ENCODE assay signal across 8 cellular contexts in the genomic region with DNA sequence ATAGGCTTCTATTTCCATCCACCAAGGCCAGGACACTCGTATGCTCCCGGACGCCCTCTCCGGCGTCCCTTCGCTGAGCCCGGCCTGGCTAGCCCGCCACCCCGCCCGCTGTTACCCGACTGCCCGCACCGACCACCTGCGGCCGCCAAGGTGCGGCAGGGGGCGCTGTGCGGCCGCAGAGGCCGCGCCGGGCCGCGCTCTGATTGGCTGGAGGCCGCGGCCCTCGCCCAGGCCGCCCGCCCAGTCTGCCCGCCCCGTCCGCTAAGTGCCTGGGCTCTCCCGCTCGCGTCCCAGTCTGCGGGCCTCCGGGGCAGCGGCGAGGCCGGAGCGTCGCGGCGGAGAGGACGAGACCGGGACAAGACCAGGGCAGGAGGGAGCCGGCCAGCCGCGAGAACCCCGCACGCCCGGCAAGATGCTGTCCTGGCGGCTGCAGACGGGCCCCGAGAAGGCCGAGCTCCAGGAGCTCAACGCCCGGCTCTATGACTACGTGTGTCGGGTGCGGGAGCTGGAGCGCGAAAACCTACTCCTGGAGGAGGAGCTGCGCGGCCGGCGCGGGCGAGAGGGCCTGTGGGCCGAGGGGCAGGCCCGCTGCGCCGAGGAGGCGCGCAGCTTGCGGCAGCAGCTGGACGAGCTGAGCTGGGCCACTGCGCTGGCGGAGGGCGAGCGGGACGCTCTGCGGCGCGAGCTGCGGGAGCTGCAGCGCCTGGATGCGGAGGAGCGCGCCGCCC. TPM values are rescaled to one million over a fixed set of nuclear protein-coding genes. Genes with fewer than 3 reads are reported as not detected.
DNase-seq lines count a peak whose midpoint lies in the region; ATAC-seq and TF ChIP-seq lines count a peak whose summit lies in the region.

A gene with protein sequence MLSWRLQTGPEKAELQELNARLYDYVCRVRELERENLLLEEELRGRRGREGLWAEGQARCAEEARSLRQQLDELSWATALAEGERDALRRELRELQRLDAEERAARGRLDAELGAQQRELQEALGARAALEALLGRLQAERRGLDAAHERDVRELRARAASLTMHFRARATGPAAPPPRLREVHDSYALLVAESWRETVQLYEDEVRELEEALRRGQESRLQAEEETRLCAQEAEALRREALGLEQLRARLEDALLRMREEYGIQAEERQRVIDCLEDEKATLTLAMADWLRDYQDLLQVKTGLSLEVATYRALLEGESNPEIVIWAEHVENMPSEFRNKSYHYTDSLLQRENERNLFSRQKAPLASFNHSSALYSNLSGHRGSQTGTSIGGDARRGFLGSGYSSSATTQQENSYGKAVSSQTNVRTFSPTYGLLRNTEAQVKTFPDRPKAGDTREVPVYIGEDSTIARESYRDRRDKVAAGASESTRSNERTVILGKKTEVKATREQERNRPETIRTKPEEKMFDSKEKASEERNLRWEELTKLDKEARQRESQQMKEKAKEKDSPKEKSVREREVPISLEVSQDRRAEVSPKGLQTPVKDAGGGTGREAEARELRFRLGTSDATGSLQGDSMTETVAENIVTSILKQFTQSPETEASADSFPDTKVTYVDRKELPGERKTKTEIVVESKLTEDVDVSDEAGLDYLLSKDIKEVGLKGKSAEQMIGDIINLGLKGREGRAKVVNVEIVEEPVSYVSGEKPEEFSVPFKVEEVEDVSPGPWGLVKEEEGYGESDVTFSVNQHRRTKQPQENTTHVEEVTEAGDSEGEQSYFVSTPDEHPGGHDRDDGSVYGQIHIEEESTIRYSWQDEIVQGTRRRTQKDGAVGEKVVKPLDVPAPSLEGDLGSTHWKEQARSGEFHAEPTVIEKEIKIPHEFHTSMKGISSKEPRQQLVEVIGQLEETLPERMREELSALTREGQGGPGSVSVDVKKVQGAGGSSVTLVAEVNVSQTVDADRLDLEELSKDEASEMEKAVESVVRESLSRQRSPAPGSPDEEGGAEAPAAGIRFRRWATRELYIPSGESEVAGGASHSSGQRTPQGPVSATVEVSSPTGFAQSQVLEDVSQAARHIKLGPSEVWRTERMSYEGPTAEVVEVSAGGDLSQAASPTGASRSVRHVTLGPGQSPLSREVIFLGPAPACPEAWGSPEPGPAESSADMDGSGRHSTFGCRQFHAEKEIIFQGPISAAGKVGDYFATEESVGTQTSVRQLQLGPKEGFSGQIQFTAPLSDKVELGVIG (N-terminal part only) (plus strand): TSS at position 293 of the 728 bp plus-strand sequence. CDS start 120 bp downstream, at position 413.

- no peaks in the 10 kb centered on the region for H3K9me3 Mint-ChIP-seq in activated naive CD4-positive, alpha-beta T cell treated with anti-CD3 and anti-CD28 coated beads for 36 hours

- peak within 1 kb of the TSS; percentile 66 for H3K4me3 ChIP-seq in WI38 (ENCODE audit: low read depth, low read length)
- H3K4me3 ChIP-seq in epithelial cell of proximal tubule (ENCODE audit: low read depth, low read length), result peak within 1 kb of the TSS; percentile 54
- peak within 1 kb of the TSS; percentile 52 for H3K4me3 ChIP-seq in mesodermal cell (ENCODE audit: extremely low read depth, insufficient read depth, low read length, poor library complexity, severe bottlenecking)
- H3K4me3 ChIP-seq in stomach, result peak within 1 kb of the TSS; percentile 64 to 69 (median 66)

- peaks cover 0 to 51% (median 41%) of the 10 kb centered on the region in 3 donors for H3K27me3 ChIP-seq in stomach

- H3K4me1 ChIP-seq in mesodermal cell (ENCODE audit: control insufficient read depth, insufficient read depth, low read length, poor library complexity, severe bottlenecking) (peaks cover 9% of the 10 kb centered on the region), stomach (peaks cover 20 to 41% (median 32%) of the 10 kb centered on the region in 4 donors)

- H3K27ac ChIP-seq in mesodermal cell (ENCODE audit: low read depth, low read length, severe bottlenecking), result no peak within 1 kb of the TSS
- peak within 1 kb of the TSS; percentile 48 to 96 (median 84) for H3K27ac ChIP-seq in stomach

- H3K4me1 Mint-ChIP-seq in activated naive CD4-positive, alpha-beta T cell treated with anti-CD3 and anti-CD28 coated beads for 36 hours (ENCODE audit: low read depth), result peaks cover 7% of the 10 kb centered on the region

- H3K36me3 Mint-ChIP-seq in activated naive CD4-positive, alpha-beta T cell treated with anti-CD3 and anti-CD28 coated beads for 36 hours (ENCODE audit: low read depth), result no peaks in the 10 kb centered on the region

- no peak for TF ChIP-seq POLR2A in stomach (IDR thresholded peaks at IDR 0.05)

- peak within 1 kb of the TSS; percentile 68 for H3K4me3 Mint-ChIP-seq in activated naive CD4-positive, alpha-beta T cell treated with anti-CD3 and anti-CD28 coated beads for 36 hours

- peak; percentile 53 for ATAC-seq in HG02623 (IDR thresholded peaks at IDR 0.05; ENCODE audit: unreplicated experiment)

- H3K36me3 ChIP-seq in mesodermal cell (ENCODE audit: control insufficient read depth, insufficient read depth, low read length), result peaks cover 4% of the 10 kb centered on the region
- peaks cover 0 to 5% (median 0%) of the 10 kb centered on the region in 4 donors for H3K36me3 ChIP-seq in stomach

- H3K9me3 ChIP-seq in mesodermal cell (ENCODE audit: control insufficient read depth, low read length) (no peaks in the 10 kb centered on the region), stomach (no peaks in the 10 kb centered on the region)

- peaks cover 45% of the 10 kb centered on the region for H3K27me3 Mint-ChIP-seq in activated naive CD4-positive, alpha-beta T cell treated with anti-CD3 and anti-CD28 coated beads for 36 hours (ENCODE audit: low read depth)

- intact Hi-C loops in activated naive CD4-positive, alpha-beta T cell treated with anti-CD3 and anti-CD28 coated beads for 36 hours (cut with micrococcal nuclease), result loop anchor here (1.0 to 2.0 kb wide), 3 partner anchors 108 to 625 kb away; no protein-coding TSS in a partner anchor
- intact Hi-C loops in stomach (cut with DNase I; ENCODE audit: low total_unique reads), result no loop called here

- peak; percentile 45 for DNase-seq in activated naive CD4-positive, alpha-beta T cell treated with anti-CD3 and anti-CD28 coated beads for 36 hours
- no peak for DNase-seq in activated naive CD4-positive, alpha-beta T cell treated with anti-CD3 and anti-CD28 coated beads, Interleukin-2, amount 50 U/mL, for 16 hours
- DNase-seq in NCI-H146 (lab: John Stamatoyannopoulos, UW) (peak; percentile 90), epithelial cell of proximal tubule (ENCODE audit: low read depth) (no peak), stomach (peak; percentile 67)

- 1 to 2% methylated on average over 81 to 88 of the region's 91 CpGs for WGBS in mesodermal cell (ENCODE audit: insufficient coverage in 2 of 2), 2 experiments
- WGBS in stomach, 5 donors, result 1 to 3% (median 2%) methylated on average over 33 to 91 of the region's 91 CpGs

- no peak for TF ChIP-seq EP300 in stomach (IDR thresholded peaks at IDR 0.05)

- peak; percentile 33 for TF ChIP-seq CTCF in WI38 (IDR thresholded peaks at IDR 0.05; ENCODE audit: low read depth, low read length)
- TF ChIP-seq CTCF in epithelial cell of proximal tubule (conservative IDR thresholded peaks at IDR 0.05; ENCODE audit: low read depth, low read length), result peak; percentile 61
- TF ChIP-seq CTCF in stomach (IDR thresholded peaks at IDR 0.05), result peak in 3 of 7 experiments; percentile 68 to 83 (median 77)

- CTCF ChIA-PET in activated naive CD4-positive, alpha-beta T cell treated with anti-CD3 and anti-CD28 coated beads for 36 hours (lab: Charles Lee), result interaction anchor here (0.6 to 2.1 kb wide), 19 partner anchors 13 to 782 kb away, joined by 3 to 25 read pairs (median 5); a partner anchor contains a TSS

- H3K27ac Mint-ChIP-seq in activated naive CD4-positive, alpha-beta T cell treated with anti-CD3 and anti-CD28 coated beads for 36 hours, result no peak within 1 kb of the TSS

RNA-seq across cellular contexts. Expression of the gene that starts here (rescaled TPM):
- total RNA-seq in activated naive CD4-positive, alpha-beta T cell treated with anti-CD3 and anti-CD28 coated beads for 36 hours, result 1 to 10 TPM; 1.3 to 1.4 TPM
- 2.1 and 2.8 TPM in 2 replicates for total RNA-seq in epithelial cell of proximal tubule
- 12.7 TPM for polyA plus RNA-seq in mesodermal cell (2013, experiment 1 of 2)
- 13.1 TPM for polyA plus RNA-seq in mesodermal cell (2013, experiment 2 of 2)
- total RNA-seq in stomach, result 100 to 1,000 TPM in 4 of 5 donors, 10 to 100 TPM in 1; 71.3 to 469 (median 235) TPM
- polyA plus RNA-seq in stomach, result 10 to 100 TPM in 1 of 3 donors, 1 to 10 TPM in 2; 4.0 to 88.7 (median 5.7) TPM

Comparison
In these comparisons a context has a peak if more than half of its experiments do, and no peak if none do; other contexts are left out.
1. RNA of the gene that starts here (total RNA-seq): 71.3 to 469 TPM in stomach; 2.1 to 2.8 TPM in epithelial cell of proximal tubule and 1.3 to 1.4 TPM in activated naive CD4-positive, alpha-beta T cell treated with anti-CD3 and anti-CD28 coated beads for 36 hours; every median in the first group is over 10 times any median in the second.
2. DNase-seq: peak in activated naive CD4-positive, alpha-beta T cell treated with anti-CD3 and anti-CD28 coated beads for 36 hours (single experiment), NCI-H146 (single experiment) and stomach (single experiment); none in activated naive CD4-positive, alpha-beta T cell treated with anti-CD3 and anti-CD28 coated beads, Interleukin-2, amount 50 U/mL, for 16 hours (single experiment) and epithelial cell of proximal tubule (single experiment).
3. Peak in every context shown above with its lines, with median percentiles within 50 percentile points of each other: H3K4me3 ChIP-seq.